In genomic region chr20:18138266-18138582, GRCh38 we compare ENCODE assay signal across 1 cellular context.
TF ChIP-seq lines count a peak whose summit lies in the region.

No MANE protein-coding gene starts in this region.

TF ChIP-seq in K562, 482 proteins besides CTCF, POLR2A, EP300 and RAD21 (continued from another document):
- TF ChIP-seq, protein P1, sequence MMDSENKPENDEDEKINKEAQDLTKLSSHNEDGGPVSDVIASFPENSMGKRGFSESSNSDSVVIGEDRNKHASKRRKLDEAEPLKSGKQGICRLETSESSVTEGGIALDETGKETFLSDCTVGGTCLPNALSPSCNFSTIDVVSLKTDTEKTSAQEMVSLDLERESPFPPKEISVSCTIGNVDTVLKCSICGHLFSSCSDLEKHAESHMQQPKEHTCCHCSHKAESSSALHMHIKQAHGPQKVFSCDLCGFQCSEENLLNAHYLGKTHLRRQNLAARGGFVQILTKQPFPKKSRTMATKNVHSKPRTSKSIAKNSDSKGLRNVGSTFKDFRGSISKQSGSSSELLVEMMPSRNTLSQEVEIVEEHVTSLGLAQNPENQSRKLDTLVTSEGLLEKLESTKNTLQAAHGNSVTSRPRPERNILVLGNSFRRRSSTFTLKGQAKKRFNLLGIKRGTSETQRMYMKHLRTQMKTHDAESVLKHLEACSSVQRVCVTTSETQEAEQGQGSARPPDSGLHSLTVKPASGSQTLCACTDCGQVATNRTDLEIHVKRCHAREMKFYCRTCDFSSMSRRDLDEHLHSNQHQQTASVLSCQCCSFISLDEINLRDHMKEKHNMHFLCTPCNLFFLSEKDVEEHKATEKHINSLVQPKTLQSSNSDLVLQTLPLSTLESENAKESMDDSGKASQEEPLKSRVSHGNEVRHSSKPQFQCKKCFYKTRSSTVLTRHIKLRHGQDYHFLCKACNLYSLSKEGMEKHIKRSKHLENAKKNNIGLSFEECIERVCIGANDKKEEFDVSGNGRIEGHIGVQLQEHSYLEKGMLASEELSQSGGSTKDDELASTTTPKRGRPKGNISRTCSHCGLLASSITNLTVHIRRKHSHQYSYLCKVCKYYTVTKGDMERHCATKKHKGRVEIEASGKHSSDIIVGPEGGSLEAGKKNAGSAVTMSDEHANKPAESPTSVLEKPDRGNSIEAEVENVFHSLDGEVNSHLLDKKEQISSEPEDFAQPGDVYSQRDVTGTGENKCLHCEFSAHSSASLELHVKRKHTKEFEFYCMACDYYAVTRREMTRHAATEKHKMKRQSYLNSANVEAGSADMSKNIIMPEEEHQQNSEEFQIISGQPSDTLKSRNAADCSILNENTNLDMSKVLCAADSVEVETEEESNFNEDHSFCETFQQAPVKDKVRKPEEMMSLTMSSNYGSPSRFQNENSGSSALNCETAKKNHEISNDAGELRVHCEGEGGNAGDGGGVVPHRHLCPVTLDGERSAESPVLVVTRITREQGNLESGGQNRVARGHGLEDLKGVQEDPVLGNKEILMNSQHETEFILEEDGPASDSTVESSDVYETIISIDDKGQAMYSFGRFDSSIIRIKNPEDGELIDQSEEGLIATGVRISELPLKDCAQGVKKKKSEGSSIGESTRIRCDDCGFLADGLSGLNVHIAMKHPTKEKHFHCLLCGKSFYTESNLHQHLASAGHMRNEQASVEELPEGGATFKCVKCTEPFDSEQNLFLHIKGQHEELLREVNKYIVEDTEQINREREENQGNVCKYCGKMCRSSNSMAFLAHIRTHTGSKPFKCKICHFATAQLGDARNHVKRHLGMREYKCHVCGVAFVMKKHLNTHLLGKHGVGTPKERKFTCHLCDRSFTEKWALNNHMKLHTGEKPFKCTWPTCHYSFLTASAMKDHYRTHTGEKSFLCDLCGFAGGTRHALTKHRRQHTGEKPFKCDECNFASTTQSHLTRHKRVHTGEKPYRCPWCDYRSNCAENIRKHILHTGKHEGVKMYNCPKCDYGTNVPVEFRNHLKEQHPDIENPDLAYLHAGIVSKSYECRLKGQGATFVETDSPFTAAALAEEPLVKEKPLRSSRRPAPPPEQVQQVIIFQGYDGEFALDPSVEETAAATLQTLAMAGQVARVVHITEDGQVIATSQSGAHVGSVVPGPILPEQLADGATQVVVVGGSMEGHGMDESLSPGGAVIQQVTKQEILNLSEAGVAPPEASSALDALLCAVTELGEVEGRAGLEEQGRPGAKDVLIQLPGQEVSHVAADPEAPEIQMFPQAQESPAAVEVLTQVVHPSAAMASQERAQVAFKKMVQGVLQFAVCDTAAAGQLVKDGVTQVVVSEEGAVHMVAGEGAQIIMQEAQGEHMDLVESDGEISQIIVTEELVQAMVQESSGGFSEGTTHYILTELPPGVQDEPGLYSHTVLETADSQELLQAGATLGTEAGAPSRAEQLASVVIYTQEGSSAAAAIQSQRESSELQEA (IDR thresholded peaks at IDR 0.05; ENCODE audit: low read depth) = no peak
- TF ChIP-seq, protein P2, sequence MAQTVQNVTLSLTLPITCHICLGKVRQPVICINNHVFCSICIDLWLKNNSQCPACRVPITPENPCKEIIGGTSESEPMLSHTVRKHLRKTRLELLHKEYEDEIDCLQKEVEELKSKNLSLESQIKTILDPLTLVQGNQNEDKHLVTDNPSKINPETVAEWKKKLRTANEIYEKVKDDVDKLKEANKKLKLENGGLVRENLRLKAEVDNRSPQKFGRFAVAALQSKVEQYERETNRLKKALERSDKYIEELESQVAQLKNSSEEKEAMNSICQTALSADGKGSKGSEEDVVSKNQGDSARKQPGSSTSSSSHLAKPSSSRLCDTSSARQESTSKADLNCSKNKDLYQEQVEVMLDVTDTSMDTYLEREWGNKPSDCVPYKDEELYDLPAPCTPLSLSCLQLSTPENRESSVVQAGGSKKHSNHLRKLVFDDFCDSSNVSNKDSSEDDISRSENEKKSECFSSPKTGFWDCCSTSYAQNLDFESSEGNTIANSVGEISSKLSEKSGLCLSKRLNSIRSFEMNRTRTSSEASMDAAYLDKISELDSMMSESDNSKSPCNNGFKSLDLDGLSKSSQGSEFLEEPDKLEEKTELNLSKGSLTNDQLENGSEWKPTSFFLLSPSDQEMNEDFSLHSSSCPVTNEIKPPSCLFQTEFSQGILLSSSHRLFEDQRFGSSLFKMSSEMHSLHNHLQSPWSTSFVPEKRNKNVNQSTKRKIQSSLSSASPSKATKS (CRISPR knock-in tag; IDR thresholded peaks at IDR 0.05) = no peak
- TF ChIP-seq ZNF121 (CRISPR knock-in tag; conservative IDR thresholded peaks at IDR 0.05) = no peak
- no peak for TF ChIP-seq UBTF (IDR thresholded peaks at IDR 0.05; ENCODE audit: borderline replicate concordance in 1 of 2, low read depth in 2 of 2, low read length in 2 of 2)
- TF ChIP-seq SMAD1 (IDR thresholded peaks at IDR 0.05; ENCODE audit: low read depth, low read length, partially characterized antibody) = no peak
- TF ChIP-seq NFYB (IDR thresholded peaks at IDR 0.05; ENCODE audit: extremely low read depth, insufficient read length) = no peak
- no peak for TF ChIP-seq SRSF7 (optimal IDR thresholded peaks at IDR 0.05; ENCODE audit: low read depth, low read length)
